ENCODE assay signal across 16 cellular contexts in genomic region chr17:45043813-45044540, GRCh38. TPM values are rescaled to one million over a fixed set of nuclear protein-coding genes. Genes with fewer than 3 reads are reported as not detected.
DNase-seq lines count a peak whose midpoint lies in the region; ATAC-seq and TF ChIP-seq lines count a peak whose summit lies in the region.
"Had no signal": no experiment of that assay in that cellular context is flagged by ENCODE, and none has a peak within 500 bp of the region (broad histone marks: within the 10 kb centered on the region; RNA-seq: fewer than 3 reads in every experiment).

No MANE protein-coding gene starts in this region.

- no peak for TF ChIP-seq POLR2A in esophagus squamous epithelium (IDR thresholded peaks at IDR 0.05)

- no peaks in the 10 kb centered on the region for H3K27me3 Mint-ChIP-seq in activated CD8-positive, alpha-beta T cell treated with anti-CD3 and anti-CD28 coated beads for 36 hours
- H3K27me3 Mint-ChIP-seq in activated CD4-positive, alpha-beta memory T cell treated with anti-CD3 and anti-CD28 coated beads for 36 hours = no peaks in the 10 kb centered on the region
- H3K27me3 Mint-ChIP-seq: activated naive CD8-positive, alpha-beta T cell treated with anti-CD3 and anti-CD28 coated beads for 36 hours had no signal

- POLR2A ChIA-PET in activated CD8-positive, alpha-beta T cell treated with anti-CD3 and anti-CD28 coated beads for 36 hours (lab: Charles Lee) = no interaction called here
- POLR2A ChIA-PET in activated CD4-positive, alpha-beta memory T cell treated with anti-CD3 and anti-CD28 coated beads for 36 hours (lab: Charles Lee) = no interaction called here

- 39 to 44% methylated on average over 14 to 16 of the region's 18 CpGs for WGBS in esophagus squamous epithelium, 2 donors

- peaks cover 17 to 99% (median 69%) of the 10 kb centered on the region in 3 donors for H3K4me1 ChIP-seq in esophagus squamous epithelium
- H3K4me1 ChIP-seq: colonic mucosa had no signal

- intact Hi-C loops in activated CD8-positive, alpha-beta T cell treated with anti-CD3 and anti-CD28 coated beads for 36 hours (cut with micrococcal nuclease) = no loop called here
- intact Hi-C loops in esophagus squamous epithelium (cut with DNase I) = no loop called here
- intact Hi-C loops in activated CD4-positive, alpha-beta memory T cell treated with anti-CD3 and anti-CD28 coated beads for 36 hours (cut with micrococcal nuclease) = no loop called here

- peaks cover 17% of the 10 kb centered on the region for H3K36me3 Mint-ChIP-seq in activated CD8-positive, alpha-beta T cell treated with anti-CD3 and anti-CD28 coated beads for 36 hours (ENCODE audit: low read depth)
- peaks cover 9% of the 10 kb centered on the region for H3K36me3 Mint-ChIP-seq in activated CD4-positive, alpha-beta memory T cell treated with anti-CD3 and anti-CD28 coated beads for 36 hours

- TF ChIP-seq CTCF in activated CD8-positive, alpha-beta T cell treated with anti-CD3 and anti-CD28 coated beads for 36 hours (IDR thresholded peaks at IDR 0.05) = no peak
- TF ChIP-seq CTCF in esophagus squamous epithelium (IDR thresholded peaks at IDR 0.05) = no peak
- peak; percentile 20 for TF ChIP-seq CTCF in retinal pigment epithelial cell (conservative IDR thresholded peaks at IDR 0.05; ENCODE audit: low read depth, low read length)

- no peaks in the 10 kb centered on the region for H3K36me3 ChIP-seq in esophagus squamous epithelium
- H3K36me3 ChIP-seq: colonic mucosa had no signal

- H3K9me3 ChIP-seq in esophagus squamous epithelium = no peaks in the 10 kb centered on the region
- H3K9me3 ChIP-seq: colonic mucosa had no signal

- H3K4me1 Mint-ChIP-seq in activated CD8-positive, alpha-beta T cell treated with anti-CD3 and anti-CD28 coated beads for 36 hours (ENCODE audit: low read depth) = peaks cover 39% of the 10 kb centered on the region
- peaks cover 34% of the 10 kb centered on the region for H3K4me1 Mint-ChIP-seq in activated CD4-positive, alpha-beta memory T cell treated with anti-CD3 and anti-CD28 coated beads for 36 hours (ENCODE audit: low read depth)

- no peaks in the 10 kb centered on the region for H3K9me3 Mint-ChIP-seq in activated CD8-positive, alpha-beta T cell treated with anti-CD3 and anti-CD28 coated beads for 36 hours
- H3K9me3 Mint-ChIP-seq in activated CD4-positive, alpha-beta memory T cell treated with anti-CD3 and anti-CD28 coated beads for 36 hours = no peaks in the 10 kb centered on the region
- H3K9me3 Mint-ChIP-seq: activated naive CD8-positive, alpha-beta T cell treated with anti-CD3 and anti-CD28 coated beads for 36 hours had no signal

- ATAC-seq in activated CD8-positive, alpha-beta T cell treated with anti-CD3 and anti-CD28 coated beads for 36 hours = no peak
- ATAC-seq in left lobe of liver = no peak
- ATAC-seq: GM12878 had no signal

- peak overlapping the region in 3 of 4 donors; percentile 5 to 20 (median 8) for H3K4me3 ChIP-seq in esophagus squamous epithelium
- H3K4me3 ChIP-seq in retinal pigment epithelial cell (ENCODE audit: low read length) = no peak overlapping the region
- H3K4me3 ChIP-seq: colonic mucosa, GM12878 had no signal

- peak overlapping the region; percentile 66 to 99 (median 90) for H3K27ac ChIP-seq in esophagus squamous epithelium
- H3K27ac ChIP-seq: colonic mucosa had no signal

- CTCF ChIA-PET in activated CD8-positive, alpha-beta T cell treated with anti-CD3 and anti-CD28 coated beads for 36 hours (lab: Charles Lee) = interaction anchor here (1.6 kb wide), 1 partner anchor 124 kb away, joined by 4 read pairs; no protein-coding TSS in a partner anchor
- CTCF ChIA-PET in activated CD4-positive, alpha-beta memory T cell treated with anti-CD3 and anti-CD28 coated beads for 36 hours (lab: Charles Lee) = no interaction called here

- H3K27me3 ChIP-seq in esophagus squamous epithelium = no peaks in the 10 kb centered on the region
- H3K27me3 ChIP-seq: colonic mucosa had no signal

- peak overlapping the region; percentile 63 for H3K27ac Mint-ChIP-seq in activated CD8-positive, alpha-beta T cell treated with anti-CD3 and anti-CD28 coated beads for 36 hours
- H3K27ac Mint-ChIP-seq in activated CD4-positive, alpha-beta memory T cell treated with anti-CD3 and anti-CD28 coated beads for 36 hours = no peak overlapping the region

- DNase-seq in ELF-1 (ENCODE audit: low read depth, low spot score) (peak; percentile 43), esophagus squamous epithelium (lab: John Stamatoyannopoulos, UW) (no peak), retinal pigment epithelial cell (ENCODE audit: low read depth) (no peak), DMS53 treated with DMSO at 0.1 percent for 48 hours (lab: John Stamatoyannopoulos, UW; ENCODE audit: unreplicated experiment) (no peak), left lobe of liver (ENCODE audit: low spot score) (no peak)
- no peak for DNase-seq in activated CD8-positive, alpha-beta T cell treated with anti-CD3 and anti-CD28 coated beads for 36 hours
- DNase-seq in activated CD4-positive, alpha-beta memory T cell treated with anti-CD3 and anti-CD28 coated beads for 36 hours = no peak
- no peak for DNase-seq in stimulated activated naive CD4-positive, alpha-beta T cell treated with Interleukin-2 at 50 U/mL for 16 hours (lab: John Stamatoyannopoulos, UW)
- DNase-seq: activated naive CD8-positive, alpha-beta T cell treated with anti-CD3 and anti-CD28 coated beads for 36 hours; AML-193; colonic mucosa; Kasumi-1; NCI-H187 treated with DMSO at 0.1 percent for 48 hours; SIG-M5; stimulated activated CD8-positive, alpha-beta memory T cell treated with anti-CD3 and anti-CD28 coated beads, Interleukin-4, amount 100 ng/mL, for 48 hours had no signal

- no peak overlapping the region for H3K4me3 Mint-ChIP-seq in activated CD8-positive, alpha-beta T cell treated with anti-CD3 and anti-CD28 coated beads for 36 hours
- no peak overlapping the region for H3K4me3 Mint-ChIP-seq in activated CD4-positive, alpha-beta memory T cell treated with anti-CD3 and anti-CD28 coated beads for 36 hours
- H3K4me3 Mint-ChIP-seq: activated naive CD8-positive, alpha-beta T cell treated with anti-CD3 and anti-CD28 coated beads for 36 hours had no signal

RNA-seq across cellular contexts. Expression of gene DCAKD, which starts 7.5 kb away (rescaled TPM):
- 10 to 100 TPM; 34.3 to 35.8 TPM for total RNA-seq in activated CD8-positive, alpha-beta T cell treated with anti-CD3 and anti-CD28 coated beads for 36 hours
- total RNA-seq in esophagus squamous epithelium = 10 to 100 TPM; 23.8 to 44.1 (median 34.7) TPM
- 10 to 100 TPM; 32.0 to 34.0 TPM for total RNA-seq in activated CD4-positive, alpha-beta memory T cell treated with anti-CD3 and anti-CD28 coated beads for 36 hours
- total RNA-seq in left lobe of liver = 19.3 TPM

RNA-seq across cellular contexts. Expression of gene NMT1, which starts 17.1 kb away (rescaled TPM):
- total RNA-seq in activated CD8-positive, alpha-beta T cell treated with anti-CD3 and anti-CD28 coated beads for 36 hours = 100 to 1,000 TPM; 156 to 169 TPM
- total RNA-seq in esophagus squamous epithelium (10 to 100 TPM; 54.6 to 66.2 (median 57.8) TPM), left lobe of liver (77.0 TPM)
- total RNA-seq in activated CD4-positive, alpha-beta memory T cell treated with anti-CD3 and anti-CD28 coated beads for 36 hours = 100 to 1,000 TPM; 158 TPM
